In genomic region chr20:768426-768978, GRCh38 we compare ENCODE assay signal across 8 cellular contexts. TPM values are rescaled to one million over a fixed set of nuclear protein-coding genes. Genes with fewer than 3 reads are reported as not detected.
A peak's percentile ranks its signal among the peaks of the same experiment; 100 is the strongest.
DNase-seq lines count a peak whose midpoint lies in the region; ATAC-seq and TF ChIP-seq lines count a peak whose summit lies in the region.
"Had no signal": no experiment of that assay in that cellular context is flagged by ENCODE, and none has a peak within 500 bp of the region (broad histone marks: within the 10 kb centered on the region; RNA-seq: fewer than 3 reads in every experiment).

TSS of gene SLC52A3 (minus strand) at chr20:768500. CDS start at chr20:765774, 2,726 bp downstream.

- ATAC-seq in PC-3 (peak; percentile 94), foreskin keratinocyte (peak; percentile 85), psoas muscle (peak; percentile 11 to 40 (median 34)), HG03378 (IDR thresholded peaks at IDR 0.05; ENCODE audit: unreplicated experiment) (no peak)
- ATAC-seq: activated naive CD4-positive, alpha-beta T cell treated with anti-CD3 and anti-CD28 coated beads, Interleukin-2, amount 50 U/mL, for 72 hours had no signal

- peak within 1 kb of the TSS in 2 of 3 experiments; percentile 16 to 63; a peak in 2 of 7 replicates for H3K27ac Mint-ChIP-seq in H9
- H3K27ac Mint-ChIP-seq: activated naive CD4-positive, alpha-beta T cell treated with anti-CD3 and anti-CD28 coated beads, Interleukin-2, amount 50 U/mL, for 72 hours had no signal

- H2BK15ac ChIP-seq in H9 (ENCODE audit: low read depth, low read length), result no peak within 1 kb of the TSS

- H3K4me1 ChIP-seq in H9 (ENCODE audit: insufficient read depth, low read length) (no peaks in the 10 kb centered on the region), PC-3 (ENCODE audit: insufficient read depth, low read length) (peaks cover 13% of the 10 kb centered on the region), foreskin keratinocyte (no peaks in the 10 kb centered on the region), psoas muscle (no peaks in the 10 kb centered on the region)

- peak; percentile 66 for TF ChIP-seq CTCF in H9 (conservative IDR thresholded peaks at IDR 0.05)
- TF ChIP-seq CTCF in PC-3 (conservative IDR thresholded peaks at IDR 0.05; ENCODE audit: low read depth, low read length), result peak; percentile 92
- TF ChIP-seq CTCF in foreskin keratinocyte (conservative IDR thresholded peaks at IDR 0.05), result peak; percentile 68
- peak; percentile 14 for TF ChIP-seq CTCF in psoas muscle (IDR thresholded peaks at IDR 0.05)

- no peak within 1 kb of the TSS for H3K14ac ChIP-seq in H9 (ENCODE audit: insufficient read depth, low read length)

- H3K4me3 Mint-ChIP-seq in H9, result no peak within 1 kb of the TSS

- peak; percentile 86 for DNase-seq in H9
- DNase-seq in PC-3, result peak; percentile 96
- DNase-seq in foreskin keratinocyte, result peak; percentile 59 to 84
- DNase-seq in psoas muscle, result no peak
- DNase-seq in NCI-H510A (lab: John Stamatoyannopoulos, UW), result no peak
- DNase-seq in stimulated activated CD4-positive, alpha-beta T cell treated with anti-CD3 and anti-CD28 coated beads, Interleukin-2, amount 100 ng/mL, for 24 hours, result no peak

- H3K4me2 ChIP-seq in H9 (ENCODE audit: insufficient read depth, insufficient read length, low read length) (no peak within 1 kb of the TSS), PC-3 (ENCODE audit: low read length) (peak within 1 kb of the TSS; percentile 85)

- no peaks in the 10 kb centered on the region for H3K27me3 Mint-ChIP-seq in H9 (ENCODE audit: low read depth)

- H3K4me1 Mint-ChIP-seq in H9, result peaks cover 14% of the 10 kb centered on the region in 2 experiments

- H3K23ac ChIP-seq in H9 (ENCODE audit: insufficient read length, low read depth, low read length), result no peak within 1 kb of the TSS

- H2AK5ac ChIP-seq in H9 (ENCODE audit: insufficient read length, low read length), result no peak within 1 kb of the TSS

- intact Hi-C loops in PC-3 (cut with micrococcal nuclease), result loop anchor here (1.0 kb wide), 3 partner anchors 29 to 207 kb away; no protein-coding TSS in a partner anchor
- intact Hi-C loops in psoas muscle (cut with DNase I), result no loop called here

- H2AFZ ChIP-seq in H9 (ENCODE audit: low read length), result no peak within 1 kb of the TSS
- peak within 1 kb of the TSS; percentile 77 for H2AFZ ChIP-seq in PC-3 (ENCODE audit: low read length)

- no peak within 1 kb of the TSS for H3K4ac ChIP-seq in H9 (ENCODE audit: low read depth, low read length)

- H3K18ac ChIP-seq in H9 (ENCODE audit: insufficient read length, low read depth, low read length), result no peak within 1 kb of the TSS

- H3K27me3 ChIP-seq in H9 (ENCODE audit: insufficient read depth, low read length) (no peaks in the 10 kb centered on the region), PC-3 (ENCODE audit: low read length) (no peaks in the 10 kb centered on the region), foreskin keratinocyte (no peaks in the 10 kb centered on the region), psoas muscle (ENCODE audit: insufficient read depth in 3 of 3, low read length in 2 of 3) (peaks cover 0 to 3% (median 0%) of the 10 kb centered on the region in 3 donors)

- no peak within 1 kb of the TSS for H3K9ac ChIP-seq in H9 (ENCODE audit: extremely low read depth, insufficient read length, low read length)
- peak within 1 kb of the TSS; percentile 64 for H3K9ac ChIP-seq in PC-3 (ENCODE audit: low read length)

- no CpG with 5 or more reads among the region's 12 CpGs for WGBS in H9 (ENCODE audit: extremely low coverage, insufficient read length, low lambda C conversion rate)
- WGBS in psoas muscle, 3 donors, result 46 to 55% (median 46%) methylated on average over 12 of the region's 12 CpGs

- H3K36me3 ChIP-seq in PC-3 (ENCODE audit: low read depth, low read length), result no peaks in the 10 kb centered on the region
- no peaks in the 10 kb centered on the region for H3K36me3 ChIP-seq in psoas muscle (ENCODE audit: insufficient read depth in 1 of 2, low read depth in 1 of 2)

- H3T11ph ChIP-seq in H9 (ENCODE audit: low read length), result no peak within 1 kb of the TSS

- peak within 1 kb of the TSS; percentile 75 for H3K4me3 ChIP-seq in PC-3 (ENCODE audit: low read length)
- peak within 1 kb of the TSS; percentile 34 for H3K4me3 ChIP-seq in psoas muscle

- H4K20me1 ChIP-seq in H9 (ENCODE audit: control insufficient read depth, insufficient read depth, insufficient read length), result no peaks in the 10 kb centered on the region
- H4K20me1 ChIP-seq in PC-3 (ENCODE audit: low read length), result no peaks in the 10 kb centered on the region

- no peaks in the 10 kb centered on the region for H3F3A ChIP-seq in PC-3 (ENCODE audit: low read length, unreplicated experiment)

- H3K9me3 ChIP-seq in H9 (ENCODE audit: control insufficient read depth, low read depth, low read length), result no peaks in the 10 kb centered on the region
- H3K9me3 ChIP-seq in PC-3 (ENCODE audit: low read length), result no peaks in the 10 kb centered on the region
- no peaks in the 10 kb centered on the region for H3K9me3 ChIP-seq in psoas muscle

- no peak within 1 kb of the TSS for H4K5ac ChIP-seq in H9 (ENCODE audit: insufficient read length, low read depth, low read length)

- H3K23me2 ChIP-seq in H9 (ENCODE audit: insufficient read length, low read depth, low read length, poor library complexity, severe bottlenecking), result no peaks in the 10 kb centered on the region

- POLR2A ChIA-PET in PC-3 (lab: Charles Lee; ENCODE audit: unreplicated experiment), result interaction anchor here (0.7 kb wide), 1 partner anchor 19 kb away, joined by 3 read pairs; no protein-coding TSS in a partner anchor

- TSS peak; percentile 86 for BruUV-seq in PC-3 (replicated peaks; lab: Mats Ljungman, UMichigan)

- no peak within 1 kb of the TSS for H2BK20ac ChIP-seq in H9 (ENCODE audit: low read depth, low read length, poor library complexity, severe bottlenecking)

- CTCF ChIA-PET in PC-3 (lab: Charles Lee), result interaction anchor here (0.5 to 1.7 kb wide), 10 partner anchors 22 to 264 kb away, joined by 3 to 11 read pairs (median 5); no protein-coding TSS in a partner anchor

- no peak within 1 kb of the TSS for H4K91ac ChIP-seq in H9 (ENCODE audit: insufficient read length, low read depth, low read length)

- H3K79me2 ChIP-seq in H9 (ENCODE audit: insufficient read depth, low read length), result no peaks in the 10 kb centered on the region
- peaks cover 6% of the 10 kb centered on the region for H3K79me2 ChIP-seq in PC-3 (ENCODE audit: low read length)

- H3K36me3 Mint-ChIP-seq in H9 (ENCODE audit: insufficient read depth in 1 of 3, low read depth in 3 of 3), result peaks cover 0 to 17% (median 8%) of the 10 kb centered on the region in 3 experiments; a peak in 4 of 7 replicates
- H3K36me3 Mint-ChIP-seq: activated naive CD4-positive, alpha-beta T cell treated with anti-CD3 and anti-CD28 coated beads, Interleukin-2, amount 50 U/mL, for 72 hours had no signal

- no peak within 1 kb of the TSS for H3K56ac ChIP-seq in H9 (ENCODE audit: insufficient read length, low read depth, low read length)

- H3K9me2 ChIP-seq in PC-3 (replicated peaks; ENCODE audit: low read length), result no peaks in the 10 kb centered on the region

- no peaks in the 10 kb centered on the region for H3K79me1 ChIP-seq in H9 (ENCODE audit: insufficient read depth, low read depth, low read length, poor library complexity, severe bottlenecking)

- no peak within 1 kb of the TSS for H2BK12ac ChIP-seq in H9 (ENCODE audit: insufficient read length, low read depth, low read length)

- H3K27ac ChIP-seq in H9 (ENCODE audit: insufficient read length, low read depth, low read length), result no peak within 1 kb of the TSS
- H3K27ac ChIP-seq in PC-3 (ENCODE audit: low read length), result peak within 1 kb of the TSS; percentile 71
- no peak within 1 kb of the TSS for H3K27ac ChIP-seq in foreskin keratinocyte
- no peak within 1 kb of the TSS for H3K27ac ChIP-seq in psoas muscle

- peaks cover 0 to 3% of the 10 kb centered on the region in 2 experiments; a peak in 2 of 5 replicates for H3K9me3 Mint-ChIP-seq in H9
- H3K9me3 Mint-ChIP-seq: activated naive CD4-positive, alpha-beta T cell treated with anti-CD3 and anti-CD28 coated beads, Interleukin-2, amount 50 U/mL, for 72 hours had no signal

- H2BK120ac ChIP-seq in H9 (ENCODE audit: low read depth, low read length, poor library complexity, severe bottlenecking), result no peak within 1 kb of the TSS

- H2BK5ac ChIP-seq in H9 (ENCODE audit: insufficient read length, low read length), result no peak within 1 kb of the TSS

- no peak within 1 kb of the TSS for H4K8ac ChIP-seq in H9 (replicated peaks; ENCODE audit: insufficient read length, low read depth, low read length)

RNA-seq across cellular contexts. Expression of gene SLC52A3, which starts in this region (rescaled TPM):
- total RNA-seq in H9 (2021), result 3.2 and 3.3 TPM in 2 replicates
- 4.2 and 5.9 TPM in 2 replicates for total RNA-seq in PC-3 (2014; rRNA removed)
- total RNA-seq in foreskin keratinocyte, result 2.1 and 2.3 TPM in 2 replicates
- polyA plus RNA-seq in foreskin keratinocyte, result 1.5 and 1.7 TPM in 2 replicates
- total RNA-seq in psoas muscle, result 1 to 10 TPM in 1 of 4 donors, under 1 TPM in 3; 0.37 to 1.1 (median 0.87) TPM
- under 1 TPM; 0.32 to 0.62 (median 0.43) TPM for polyA plus RNA-seq in psoas muscle
- total RNA-seq: activated naive CD4-positive, alpha-beta T cell treated with anti-CD3 and anti-CD28 coated beads, Interleukin-2, amount 50 U/mL, for 72 hours had no signal

Comparison
In these comparisons a context has a peak if more than half of its experiments do, and no peak if none do; other contexts are left out.
1. DNase-seq: peak in H9 (single experiment), PC-3 (single experiment) and foreskin keratinocyte (2 of 2); none in psoas muscle (0 of 2), NCI-H510A (single experiment) and stimulated activated CD4-positive, alpha-beta T cell treated with anti-CD3 and anti-CD28 coated beads, Interleukin-2, amount 100 ng/mL, for 24 hours (0 of 2).
2. CTCF ChIP-seq: peak in every context shown above with its lines; median percentile 92 in PC-3; 68 in foreskin keratinocyte; 66 in H9; 14 in psoas muscle.